2 cellular contexts compared by ENCODE assay signal in the genomic region with DNA sequence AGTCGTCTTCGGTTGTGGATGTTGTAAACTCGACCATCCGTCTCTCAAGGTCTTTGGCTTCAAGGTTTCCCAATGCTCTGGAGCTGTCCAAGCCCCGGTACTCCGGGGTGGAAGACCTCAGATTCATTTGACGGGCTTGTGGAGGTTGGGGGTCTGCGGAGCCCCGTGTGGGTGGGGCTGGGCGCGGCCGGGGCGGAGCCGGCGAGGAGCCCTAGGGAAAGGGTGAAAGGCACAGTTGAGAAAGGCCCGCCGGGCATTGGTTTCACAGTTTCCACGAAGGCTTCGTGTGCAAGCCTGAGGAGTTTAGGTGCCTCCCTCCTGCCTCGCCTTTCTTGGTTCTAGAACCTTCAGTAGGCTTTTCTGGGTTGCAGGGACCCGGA.
TF ChIP-seq lines count a peak whose summit lies in the region.

No MANE protein-coding gene starts in this region.

TF ChIP-seq in SK-N-SH, 30 proteins besides CTCF, POLR2A, EP300 and RAD21 (continued from another document):
- TF ChIP-seq, protein P1, sequence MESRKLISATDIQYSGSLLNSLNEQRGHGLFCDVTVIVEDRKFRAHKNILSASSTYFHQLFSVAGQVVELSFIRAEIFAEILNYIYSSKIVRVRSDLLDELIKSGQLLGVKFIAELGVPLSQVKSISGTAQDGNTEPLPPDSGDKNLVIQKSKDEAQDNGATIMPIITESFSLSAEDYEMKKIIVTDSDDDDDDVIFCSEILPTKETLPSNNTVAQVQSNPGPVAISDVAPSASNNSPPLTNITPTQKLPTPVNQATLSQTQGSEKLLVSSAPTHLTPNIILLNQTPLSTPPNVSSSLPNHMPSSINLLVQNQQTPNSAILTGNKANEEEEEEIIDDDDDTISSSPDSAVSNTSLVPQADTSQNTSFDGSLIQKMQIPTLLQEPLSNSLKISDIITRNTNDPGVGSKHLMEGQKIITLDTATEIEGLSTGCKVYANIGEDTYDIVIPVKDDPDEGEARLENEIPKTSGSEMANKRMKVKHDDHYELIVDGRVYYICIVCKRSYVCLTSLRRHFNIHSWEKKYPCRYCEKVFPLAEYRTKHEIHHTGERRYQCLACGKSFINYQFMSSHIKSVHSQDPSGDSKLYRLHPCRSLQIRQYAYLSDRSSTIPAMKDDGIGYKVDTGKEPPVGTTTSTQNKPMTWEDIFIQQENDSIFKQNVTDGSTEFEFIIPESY (IDR thresholded peaks at IDR 0.05; ENCODE audit: borderline replicate concordance, low read depth), result no peak
- TF ChIP-seq SIN3A (IDR thresholded peaks at IDR 0.05; ENCODE audit: borderline replicate concordance, low read depth, low read length), result no peak
- no peak for TF ChIP-seq ELF1 (IDR thresholded peaks at IDR 0.05)
- TF ChIP-seq, protein P2, sequence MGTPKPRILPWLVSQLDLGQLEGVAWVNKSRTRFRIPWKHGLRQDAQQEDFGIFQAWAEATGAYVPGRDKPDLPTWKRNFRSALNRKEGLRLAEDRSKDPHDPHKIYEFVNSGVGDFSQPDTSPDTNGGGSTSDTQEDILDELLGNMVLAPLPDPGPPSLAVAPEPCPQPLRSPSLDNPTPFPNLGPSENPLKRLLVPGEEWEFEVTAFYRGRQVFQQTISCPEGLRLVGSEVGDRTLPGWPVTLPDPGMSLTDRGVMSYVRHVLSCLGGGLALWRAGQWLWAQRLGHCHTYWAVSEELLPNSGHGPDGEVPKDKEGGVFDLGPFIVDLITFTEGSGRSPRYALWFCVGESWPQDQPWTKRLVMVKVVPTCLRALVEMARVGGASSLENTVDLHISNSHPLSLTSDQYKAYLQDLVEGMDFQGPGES (IDR thresholded peaks at IDR 0.05; ENCODE audit: low read depth, low read length), result no peak
- TF ChIP-seq, protein P3, sequence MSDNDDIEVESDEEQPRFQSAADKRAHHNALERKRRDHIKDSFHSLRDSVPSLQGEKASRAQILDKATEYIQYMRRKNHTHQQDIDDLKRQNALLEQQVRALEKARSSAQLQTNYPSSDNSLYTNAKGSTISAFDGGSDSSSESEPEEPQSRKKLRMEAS (IDR thresholded peaks at IDR 0.05; ENCODE audit: low read depth), result no peak
- TF ChIP-seq NFIC (IDR thresholded peaks at IDR 0.05; ENCODE audit: borderline replicate concordance), result no peak
- no peak for TF ChIP-seq TEAD4 (IDR thresholded peaks at IDR 0.05; ENCODE audit: borderline replicate concordance, insufficient read depth)
- TF ChIP-seq TAF1 (IDR thresholded peaks at IDR 0.05; ENCODE audit: borderline replicate concordance, low read depth, low read length), result no peak
- no peak for TF ChIP-seq RFX5 (IDR thresholded peaks at IDR 0.05; ENCODE audit: low read length)

TF ChIP-seq in SK-N-SH treated with all-trans-retinoic acid at 6 μM for 48 hours, 23 proteins besides CTCF, POLR2A, EP300 and RAD21 (continued from another document):
- TF ChIP-seq, protein P4, sequence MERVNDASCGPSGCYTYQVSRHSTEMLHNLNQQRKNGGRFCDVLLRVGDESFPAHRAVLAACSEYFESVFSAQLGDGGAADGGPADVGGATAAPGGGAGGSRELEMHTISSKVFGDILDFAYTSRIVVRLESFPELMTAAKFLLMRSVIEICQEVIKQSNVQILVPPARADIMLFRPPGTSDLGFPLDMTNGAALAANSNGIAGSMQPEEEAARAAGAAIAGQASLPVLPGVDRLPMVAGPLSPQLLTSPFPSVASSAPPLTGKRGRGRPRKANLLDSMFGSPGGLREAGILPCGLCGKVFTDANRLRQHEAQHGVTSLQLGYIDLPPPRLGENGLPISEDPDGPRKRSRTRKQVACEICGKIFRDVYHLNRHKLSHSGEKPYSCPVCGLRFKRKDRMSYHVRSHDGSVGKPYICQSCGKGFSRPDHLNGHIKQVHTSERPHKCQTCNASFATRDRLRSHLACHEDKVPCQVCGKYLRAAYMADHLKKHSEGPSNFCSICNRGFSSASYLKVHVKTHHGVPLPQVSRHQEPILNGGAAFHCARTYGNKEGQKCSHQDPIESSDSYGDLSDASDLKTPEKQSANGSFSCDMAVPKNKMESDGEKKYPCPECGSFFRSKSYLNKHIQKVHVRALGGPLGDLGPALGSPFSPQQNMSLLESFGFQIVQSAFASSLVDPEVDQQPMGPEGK (CRISPR knock-in tag; IDR thresholded peaks at IDR 0.05; ENCODE audit: borderline replicate concordance), result no peak
- TF ChIP-seq, protein P5, sequence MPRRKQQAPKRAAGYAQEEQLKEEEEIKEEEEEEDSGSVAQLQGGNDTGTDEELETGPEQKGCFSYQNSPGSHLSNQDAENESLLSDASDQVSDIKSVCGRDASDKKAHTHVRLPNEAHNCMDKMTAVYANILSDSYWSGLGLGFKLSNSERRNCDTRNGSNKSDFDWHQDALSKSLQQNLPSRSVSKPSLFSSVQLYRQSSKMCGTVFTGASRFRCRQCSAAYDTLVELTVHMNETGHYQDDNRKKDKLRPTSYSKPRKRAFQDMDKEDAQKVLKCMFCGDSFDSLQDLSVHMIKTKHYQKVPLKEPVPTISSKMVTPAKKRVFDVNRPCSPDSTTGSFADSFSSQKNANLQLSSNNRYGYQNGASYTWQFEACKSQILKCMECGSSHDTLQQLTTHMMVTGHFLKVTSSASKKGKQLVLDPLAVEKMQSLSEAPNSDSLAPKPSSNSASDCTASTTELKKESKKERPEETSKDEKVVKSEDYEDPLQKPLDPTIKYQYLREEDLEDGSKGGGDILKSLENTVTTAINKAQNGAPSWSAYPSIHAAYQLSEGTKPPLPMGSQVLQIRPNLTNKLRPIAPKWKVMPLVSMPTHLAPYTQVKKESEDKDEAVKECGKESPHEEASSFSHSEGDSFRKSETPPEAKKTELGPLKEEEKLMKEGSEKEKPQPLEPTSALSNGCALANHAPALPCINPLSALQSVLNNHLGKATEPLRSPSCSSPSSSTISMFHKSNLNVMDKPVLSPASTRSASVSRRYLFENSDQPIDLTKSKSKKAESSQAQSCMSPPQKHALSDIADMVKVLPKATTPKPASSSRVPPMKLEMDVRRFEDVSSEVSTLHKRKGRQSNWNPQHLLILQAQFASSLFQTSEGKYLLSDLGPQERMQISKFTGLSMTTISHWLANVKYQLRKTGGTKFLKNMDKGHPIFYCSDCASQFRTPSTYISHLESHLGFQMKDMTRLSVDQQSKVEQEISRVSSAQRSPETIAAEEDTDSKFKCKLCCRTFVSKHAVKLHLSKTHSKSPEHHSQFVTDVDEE (CRISPR knock-in tag; IDR thresholded peaks at IDR 0.05), result no peak
- no peak for TF ChIP-seq ZFP30 (CRISPR knock-in tag; IDR thresholded peaks at IDR 0.05)
TF ChIP-seq in SK-N-SH treated with all-trans-retinoic acid at 6 μM for 48 hours: peak in this region for 0.
